9 cellular contexts compared by ENCODE assay signal in the genomic region with DNA sequence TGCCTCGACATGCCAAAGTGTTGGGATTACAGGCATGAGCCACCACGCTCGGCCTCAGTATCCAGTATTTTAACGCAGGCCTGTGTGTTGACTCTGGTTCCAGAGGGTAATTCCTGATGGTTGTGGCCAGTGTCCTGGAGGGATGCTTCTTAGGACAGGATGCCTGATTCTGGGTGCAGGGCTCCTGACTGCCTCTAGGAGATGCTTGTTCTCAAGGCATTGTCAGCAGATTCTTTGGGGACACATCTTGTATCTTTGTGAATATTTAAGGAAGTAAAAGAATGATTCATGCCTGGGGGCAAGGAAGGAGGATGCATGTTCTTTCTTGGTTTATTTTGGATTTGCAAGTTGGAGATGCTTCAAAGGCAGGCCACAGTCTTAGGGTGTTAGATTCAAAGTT. TPM values are rescaled to one million over a fixed set of nuclear protein-coding genes. Genes with fewer than 3 reads are reported as not detected.
DNase-seq lines count a peak whose midpoint lies in the region; ATAC-seq, FAIRE-seq and TF ChIP-seq lines count a peak whose summit lies in the region.
"Had no signal": no experiment of that assay in that cellular context is flagged by ENCODE, and none has a peak within 500 bp of the region (broad histone marks: within the 10 kb centered on the region; RNA-seq: fewer than 3 reads in every experiment).

No MANE protein-coding gene starts in this region.

- H3K9me3 ChIP-seq in heart left ventricle (no peaks in the 10 kb centered on the region), H1 (ENCODE audit: insufficient read depth in 2 of 2, low read depth in 1 of 2, low read length in 1 of 2) (no peaks in the 10 kb centered on the region)

- no peak overlapping the region for H3K18ac ChIP-seq in H1 (ENCODE audit: extremely low read depth, low read length)

- H4K8ac ChIP-seq in H1 (ENCODE audit: extremely low read depth, insufficient read depth, low read length): no peak overlapping the region

- no peaks in the 10 kb centered on the region for H4K20me1 ChIP-seq in H1 (replicated peaks in 1 of 2; ENCODE audit: control insufficient read depth in 1 of 2, insufficient read depth in 2 of 2, low read length in 2 of 2)

- no peak overlapping the region for H2AFZ ChIP-seq in H1 (ENCODE audit: low read length)

- peaks cover 0 to 50% (median 39%) of the 10 kb centered on the region in 9 donors for H3K36me3 ChIP-seq in heart left ventricle
- H3K36me3 ChIP-seq in H1 (ENCODE audit: control insufficient read depth in 2 of 4, insufficient read depth in 4 of 4, low read length in 3 of 4): peaks cover 12 to 42% (median 28%) of the 10 kb centered on the region in 4 experiments; a peak in 7 of 8 replicates

- H3K4ac ChIP-seq in H1 (replicated peaks; ENCODE audit: insufficient read length, low read depth, low read length): no peak overlapping the region

- POLR2A ChIA-PET in H1 (lab: Charles Lee; ENCODE audit: partially characterized antibody): no interaction called here

- H2BK5ac ChIP-seq in H1 (ENCODE audit: low read depth, low read length): no peak overlapping the region

- peak in 1 of 12 donors; percentile 9 for TF ChIP-seq CTCF in heart left ventricle (IDR thresholded peaks at IDR 0.05)
- TF ChIP-seq CTCF in H1 (IDR thresholded peaks at IDR 0.05; ENCODE audit: control extremely low read depth in 1 of 3, insufficient read depth in 1 of 3, low read depth in 1 of 3, low read length in 3 of 3): peak; percentile 12 to 41 (median 23); a peak in 3 of 4 replicates

- no peaks in the 10 kb centered on the region for H3K79me1 ChIP-seq in H1 (ENCODE audit: low read depth, low read length)

- ATAC-seq in Right ventricle myocardium inferior (no peak), heart left ventricle (no peak), HG02610 (IDR thresholded peaks at IDR 0.05; ENCODE audit: unreplicated experiment) (no peak), GM18873 (IDR thresholded peaks at IDR 0.05; ENCODE audit: low FRiP score, unreplicated experiment) (no peak)

- WGBS in heart left ventricle, 4 donors: 89 to 94% (median 92%) methylated on average over 4 of the region's 4 CpGs
- 91% methylated on average over 4 of the region's 4 CpGs; no CpG with 5 or more reads in 1 of the 2 experiments for WGBS in H1 (ENCODE audit: extremely low coverage in 1 of 2, insufficient coverage in 1 of 2, insufficient read length in 1 of 2, insufficient replicate concordance in 2 of 2, low coverage in 1 of 2, low lambda C conversion rate in 2 of 2, missing lambda C conversion rate in 1 of 2), 2 experiments

- no peak overlapping the region for H3K14ac ChIP-seq in H1 (ENCODE audit: insufficient read length)

- H3K23ac ChIP-seq in H1 (ENCODE audit: insufficient read length): no peak overlapping the region

- H3K27me3 ChIP-seq in heart left ventricle (no peaks in the 10 kb centered on the region), H1 (replicated peaks in 1 of 4; ENCODE audit: control insufficient read depth in 3 of 4, extremely low read depth in 1 of 4, insufficient read depth in 3 of 4, low read length in 3 of 4) (no peaks in the 10 kb centered on the region)

- no peak overlapping the region for H4K5ac ChIP-seq in H1 (ENCODE audit: insufficient read length, low read depth, low read length)

- no peak overlapping the region for H4K91ac ChIP-seq in H1 (replicated peaks; ENCODE audit: insufficient read length, low read length)

- CTCF ChIA-PET in H1 (lab: Charles Lee; ENCODE audit: partially characterized antibody): interaction anchor here (0.9 to 2.7 kb wide), 7 partner anchors 12 to 278 kb away, joined by 3 to 9 read pairs (median 3); no protein-coding TSS in a partner anchor

- no peak overlapping the region for H3K9ac ChIP-seq in H1 (replicated peaks in 1 of 4; ENCODE audit: extremely low read depth in 1 of 4, low read depth in 3 of 4, low read length in 3 of 4)

- H3K4me1 ChIP-seq in heart left ventricle (peaks cover 0 to 16% (median 5%) of the 10 kb centered on the region in 12 donors), H1 (replicated peaks in 1 of 4; ENCODE audit: control insufficient read depth in 3 of 4, insufficient read depth in 4 of 4, low read length in 3 of 4) (no peaks in the 10 kb centered on the region)

- no peak for TF ChIP-seq POLR2A in heart left ventricle (IDR thresholded peaks at IDR 0.05)
- no peak for TF ChIP-seq POLR2A in H1 (IDR thresholded peaks at IDR 0.05; ENCODE audit: control extremely low read depth in 1 of 2, low read depth in 2 of 2, low read length in 2 of 2)

- H3K4me3 ChIP-seq in heart left ventricle (no peak overlapping the region), H1 (ENCODE audit: extremely low read depth in 1 of 4, insufficient read depth in 2 of 4, low read depth in 3 of 4, low read length in 4 of 4) (no peak overlapping the region)

- H3K23me2 ChIP-seq in H1 (ENCODE audit: low read depth, low read length): no peaks in the 10 kb centered on the region; the same call in 1 of the 2 replicates

- H3K79me2 ChIP-seq in H1 (ENCODE audit: control insufficient read depth in 1 of 2, insufficient read depth in 2 of 2, low read length in 2 of 2): no peaks in the 10 kb centered on the region

- H3K4me2 ChIP-seq in H1 (ENCODE audit: insufficient read depth in 1 of 2, low read depth in 2 of 2, low read length in 2 of 2): no peak overlapping the region

- no peak for TF ChIP-seq EP300 in H1 (IDR thresholded peaks at IDR 0.05; ENCODE audit: borderline replicate concordance in 1 of 2, low read depth in 2 of 2, low read length in 2 of 2)

- H3K27ac ChIP-seq in heart left ventricle (no peak overlapping the region), H1 (ENCODE audit: low read depth, low read length) (no peak overlapping the region)

- FAIRE-seq in H1 (lab: Jason Lieb, UNC): no peak

- H2BK12ac ChIP-seq in H1 (ENCODE audit: low read depth, low read length): no peak overlapping the region

- H3K56ac ChIP-seq in H1 (replicated peaks; ENCODE audit: insufficient read length, low read depth, low read length): no peak overlapping the region

- DNase-seq in Right ventricle myocardium inferior (ENCODE audit: missing footprints) (peak; percentile 47), heart left ventricle (no peak), OCI-M1 (lab: John Stamatoyannopoulos, UW) (peak; percentile 1), H1 (ENCODE audit: low read depth in 1 of 2, low spot score in 2 of 2) (no peak), superior temporal gyrus (ENCODE audit: extremely low spot score) (peak; percentile 26), NCI-H1092 (lab: John Stamatoyannopoulos, UW) (no peak)
- DNase-seq: DMS79 had no signal

- H2BK20ac ChIP-seq in H1 (ENCODE audit: low read length): no peak overlapping the region

- intact Hi-C loops in Right ventricle myocardium inferior (cut with DNase I): no loop called here
- intact Hi-C loops in heart left ventricle (cut with DNase I): loop anchor here in 3 of 10 donors (5.0 to 10.0 kb wide), 3 partner anchors 65 to 153 kb away; partner anchors contain the start of gene ZNF12 (in 1 of the 3)

- no peak overlapping the region for H2AK5ac ChIP-seq in H1 (ENCODE audit: low read depth, low read length)

- H2BK120ac ChIP-seq in H1 (replicated peaks; ENCODE audit: low read depth, low read length): no peak overlapping the region

- TF ChIP-seq RAD21 in H1 (IDR thresholded peaks at IDR 0.05 in 1 of 2, conservative IDR thresholded peaks at IDR 0.05 in 1 of 2; ENCODE audit: low read depth in 2 of 2, low read length in 2 of 2): no peak

- H2BK15ac ChIP-seq in H1 (ENCODE audit: low read length): no peak overlapping the region

RNA-seq across cellular contexts. Expression of gene ZDHHC4, which starts 2.2 kb away (rescaled TPM):
- total RNA-seq in Right ventricle myocardium inferior (39.3 TPM), heart left ventricle (10 to 100 TPM; 26.2 to 45.5 (median 37.8) TPM)
- polyA plus RNA-seq in heart left ventricle (10 to 100 TPM; 32.1 to 48.4 TPM), H1 (2011; rRNA removed) (171 and 174 TPM in 2 replicates)
- 50.2 and 50.8 TPM in 2 replicates for total RNA-seq in H1 (2021; fragmentation: NEBNext Ultra II Directional; extraction: Animal tissue kit (Norgen Biotek cat#: 25700))
- polyA plus RNA-seq in H1 (2011; cell fraction: cytosol; rRNA removed): 99.9 TPM
- 88.3 TPM for polyA plus RNA-seq in H1 (2011; cell fraction: nucleus; rRNA removed)
- 49.5 to 61.1 TPM (median 51.8 TPM) in 4 replicates for polyA plus RNA-seq in H1 (2012, experiment 1 of 2)
- polyA plus RNA-seq in H1 (2012, experiment 2 of 2): 83.8 TPM
- 58.5 TPM for polyA plus RNA-seq in H1 (2013, experiment 1 of 2)
- 61.2 TPM for polyA plus RNA-seq in H1 (2013, experiment 2 of 2)
- polyA minus RNA-seq in H1 (2011; rRNA and poly(A)+ RNA removed): 155 TPM in 2 replicates
- polyA minus RNA-seq in H1 (2011; cell fraction: cytosol; rRNA and poly(A)+ RNA removed): 28.9 TPM
- 50.4 TPM for polyA minus RNA-seq in H1 (2011; cell fraction: nucleus; rRNA and poly(A)+ RNA removed)

RNA-seq across cellular contexts. Expression of gene INTS15, which starts 10.4 kb away (rescaled TPM):
- total RNA-seq in Right ventricle myocardium inferior (15.9 TPM), heart left ventricle (10 to 100 TPM; 11.7 to 22.7 (median 15.3) TPM)
- polyA plus RNA-seq in heart left ventricle (10 to 100 TPM in 1 of 2 donors, 1 to 10 TPM in 1; 7.1 to 15.6 TPM), H1 (2011; rRNA removed) (23.0 and 37.3 TPM in 2 replicates)
- 25.7 and 26.1 TPM in 2 replicates for total RNA-seq in H1 (2021; fragmentation: NEBNext Ultra II Directional; extraction: Animal tissue kit (Norgen Biotek cat#: 25700))
- polyA plus RNA-seq in H1 (2011; cell fraction: cytosol; rRNA removed): 21.9 TPM
- 30.1 TPM for polyA plus RNA-seq in H1 (2011; cell fraction: nucleus; rRNA removed)
- 18.8 to 22.4 TPM (median 19.7 TPM) in 4 replicates for polyA plus RNA-seq in H1 (2012, experiment 1 of 2)
- polyA plus RNA-seq in H1 (2012, experiment 2 of 2): 26.1 TPM
- 18.3 TPM for polyA plus RNA-seq in H1 (2013, experiment 1 of 2)
- 18.0 TPM for polyA plus RNA-seq in H1 (2013, experiment 2 of 2)
- polyA minus RNA-seq in H1 (2011; rRNA and poly(A)+ RNA removed): 12.6 and 15.0 TPM in 2 replicates
- 18.3 TPM for polyA minus RNA-seq in H1 (2011; cell fraction: cytosol; rRNA and poly(A)+ RNA removed)
- 12.6 TPM for polyA minus RNA-seq in H1 (2011; cell fraction: nucleus; rRNA and poly(A)+ RNA removed)

RNA-seq across cellular contexts. Expression of gene GRID2IP, which starts 28.2 kb away (rescaled TPM):
- not detected for total RNA-seq in Right ventricle myocardium inferior
- under 1 TPM in 3 of 9 donors, not detected in 6; 0.08 to 0.16 (median 0.08) TPM for total RNA-seq in heart left ventricle
- polyA plus RNA-seq in heart left ventricle: under 1 TPM in 1 of 2 donors, not detected in 1; 0.01 TPM
- 1.0 and 1.3 TPM in 2 replicates for total RNA-seq in H1 (2021; fragmentation: NEBNext Ultra II Directional; extraction: Animal tissue kit (Norgen Biotek cat#: 25700))
- polyA plus RNA-seq in H1 (2011; rRNA removed): 0.80 and 1.5 TPM in 2 replicates
- polyA plus RNA-seq in H1 (2011; cell fraction: cytosol; rRNA removed): 1.2 TPM
- polyA plus RNA-seq in H1 (2011; cell fraction: nucleus; rRNA removed): 4.7 TPM
- 0.54 to 1.5 TPM (median 0.94 TPM) in 4 replicates for polyA plus RNA-seq in H1 (2012, experiment 1 of 2)
- polyA plus RNA-seq in H1 (2012, experiment 2 of 2): 0.38 TPM
- 0.67 TPM for polyA plus RNA-seq in H1 (2013, experiment 1 of 2)
- 0.64 TPM for polyA plus RNA-seq in H1 (2013, experiment 2 of 2)
- 1.0 and 1.7 TPM in 2 replicates for polyA minus RNA-seq in H1 (2011; rRNA and poly(A)+ RNA removed)
- 2.3 TPM for polyA minus RNA-seq in H1 (2011; cell fraction: cytosol; rRNA and poly(A)+ RNA removed)
- polyA minus RNA-seq in H1 (2011; cell fraction: nucleus; rRNA and poly(A)+ RNA removed): 4.9 TPM

RNA-seq across cellular contexts. Expression of gene ZNF853, which starts 36.0 kb away (rescaled TPM):
- 10.3 TPM for total RNA-seq in Right ventricle myocardium inferior
- total RNA-seq in heart left ventricle: 10 to 100 TPM in 8 of 9 donors, 1 to 10 TPM in 1; 6.6 to 27.8 (median 11.8) TPM
- 1 to 10 TPM; 3.1 to 5.7 TPM for polyA plus RNA-seq in heart left ventricle
- 5.5 and 5.7 TPM in 2 replicates for total RNA-seq in H1 (2021; fragmentation: NEBNext Ultra II Directional; extraction: Animal tissue kit (Norgen Biotek cat#: 25700))
- polyA plus RNA-seq in H1 (2011; rRNA removed): 4.3 and 4.4 TPM in 2 replicates
- polyA plus RNA-seq in H1 (2011; cell fraction: cytosol; rRNA removed): 5.4 TPM
- 6.3 TPM for polyA plus RNA-seq in H1 (2011; cell fraction: nucleus; rRNA removed)
- polyA plus RNA-seq in H1 (2012, experiment 1 of 2): 2.0 to 4.2 TPM (median 3.2 TPM) in 4 replicates
- 2.2 TPM for polyA plus RNA-seq in H1 (2012, experiment 2 of 2)
- 4.1 TPM for polyA plus RNA-seq in H1 (2013, experiment 1 of 2)
- 4.0 TPM for polyA plus RNA-seq in H1 (2013, experiment 2 of 2)
- polyA minus RNA-seq in H1 (2011; rRNA and poly(A)+ RNA removed): 9.9 and 11.6 TPM in 2 replicates
- polyA minus RNA-seq in H1 (2011; cell fraction: cytosol; rRNA and poly(A)+ RNA removed): 6.5 TPM
- 5.6 TPM for polyA minus RNA-seq in H1 (2011; cell fraction: nucleus; rRNA and poly(A)+ RNA removed)

RNA-seq across cellular contexts. Expression of gene ZNF316, which starts 57.7 kb away (rescaled TPM):
- total RNA-seq in Right ventricle myocardium inferior (16.5 TPM), heart left ventricle (10 to 100 TPM; 11.0 to 22.9 (median 14.5) TPM)
- polyA plus RNA-seq in heart left ventricle (10 to 100 TPM; 11.4 to 13.5 TPM), H1 (2011; rRNA removed) (3.6 and 6.3 TPM in 2 replicates)
- 13.7 and 15.5 TPM in 2 replicates for total RNA-seq in H1 (2021; fragmentation: NEBNext Ultra II Directional; extraction: Animal tissue kit (Norgen Biotek cat#: 25700))
- 5.4 TPM for polyA plus RNA-seq in H1 (2011; cell fraction: cytosol; rRNA removed)
- 12.3 TPM for polyA plus RNA-seq in H1 (2011; cell fraction: nucleus; rRNA removed)
- polyA plus RNA-seq in H1 (2012, experiment 1 of 2): 7.2 to 11.4 TPM (median 10.5 TPM) in 4 replicates
- polyA plus RNA-seq in H1 (2012, experiment 2 of 2): 4.4 TPM
- 4.5 TPM for polyA plus RNA-seq in H1 (2013, experiment 1 of 2)
- polyA plus RNA-seq in H1 (2013, experiment 2 of 2): 4.4 TPM
- 1.4 and 3.9 TPM in 2 replicates for polyA minus RNA-seq in H1 (2011; rRNA and poly(A)+ RNA removed)
- polyA minus RNA-seq in H1 (2011; cell fraction: cytosol; rRNA and poly(A)+ RNA removed): 5.4 TPM
- 4.3 TPM for polyA minus RNA-seq in H1 (2011; cell fraction: nucleus; rRNA and poly(A)+ RNA removed)

Comparison
In these comparisons a context has a peak if more than half of its experiments do, and no peak if none do; other contexts are left out.
1. DNase-seq: peak in Right ventricle myocardium inferior (single experiment), OCI-M1 (single experiment) and superior temporal gyrus (single experiment); none in heart left ventricle (0 of 5), H1 (0 of 2) and NCI-H1092 (single experiment).